10 cellular contexts compared by ENCODE assay signal in genomic region chr2:43345391-43345813, GRCh38.
DNase-seq lines count a peak whose midpoint lies in the region; ATAC-seq and TF ChIP-seq lines count a peak whose summit lies in the region.
"Had no signal": no experiment of that assay in that cellular context is flagged by ENCODE, and none has a peak within 500 bp of the region (broad histone marks: within the 10 kb centered on the region; RNA-seq: fewer than 3 reads in every experiment).

No MANE protein-coding gene starts in this region.

- peaks cover 99% of the 10 kb centered on the region for H3K4me1 ChIP-seq in left ventricle myocardium inferior

- peaks cover 61% of the 10 kb centered on the region for H3K4me1 Mint-ChIP-seq in progenitor cell of endocrine pancreas (ENCODE audit: low read depth)
- no peaks in the 10 kb centered on the region for H3K4me1 Mint-ChIP-seq in stimulated activated naive B cell treated with anti-CD40 and anti-IgM and Interleukin-4, amounts not matched to agents 10 μg/mL and 1 μg/mL and 100 μg/mL, for 72 hours

- TF ChIP-seq CTCF in VCaP (conservative IDR thresholded peaks at IDR 0.05) (no peak), left ventricle myocardium inferior (IDR thresholded peaks at IDR 0.05; ENCODE audit: borderline replicate concordance) (peak; percentile 38), progenitor cell of endocrine pancreas (IDR thresholded peaks at IDR 0.05; ENCODE audit: unreplicated experiment) (peak; percentile 16)

- peak overlapping the region; percentile 11 for H3K4me3 Mint-ChIP-seq in progenitor cell of endocrine pancreas (ENCODE audit: low read depth)
- no peak overlapping the region for H3K4me3 Mint-ChIP-seq in stimulated activated naive B cell treated with anti-CD40 and anti-IgM and Interleukin-4, amounts not matched to agents 10 μg/mL and 1 μg/mL and 100 μg/mL, for 72 hours
- H3K4me3 Mint-ChIP-seq: CD4-positive, CD25-positive, alpha-beta regulatory T cell had no signal

- H3K9me3 ChIP-seq in left ventricle myocardium inferior (replicated peaks) = no peaks in the 10 kb centered on the region
- H3K9me3 ChIP-seq: SJSA1 had no signal

- no peaks in the 10 kb centered on the region for H3K9me3 Mint-ChIP-seq in progenitor cell of endocrine pancreas (ENCODE audit: low read depth)
- no peaks in the 10 kb centered on the region for H3K9me3 Mint-ChIP-seq in stimulated activated naive B cell treated with anti-CD40 and anti-IgM and Interleukin-4, amounts not matched to agents 10 μg/mL and 1 μg/mL and 100 μg/mL, for 72 hours
- H3K9me3 Mint-ChIP-seq: CD4-positive, CD25-positive, alpha-beta regulatory T cell had no signal

- H3K4me3 ChIP-seq in left ventricle myocardium inferior = peak overlapping the region; percentile 17
- H3K4me3 ChIP-seq: SJSA1 had no signal

- intact Hi-C loops in left ventricle myocardium inferior (cut with micrococcal nuclease) = no loop called here

- H3K27me3 ChIP-seq in left ventricle myocardium inferior (ENCODE audit: low read depth) = no peaks in the 10 kb centered on the region
- H3K27me3 ChIP-seq: SJSA1 had no signal

- no peaks in the 10 kb centered on the region for H3K36me3 ChIP-seq in left ventricle myocardium inferior
- H3K36me3 ChIP-seq: SJSA1 had no signal

- H3K27ac Mint-ChIP-seq in progenitor cell of endocrine pancreas = peak overlapping the region; percentile 88
- H3K27ac Mint-ChIP-seq in stimulated activated naive B cell treated with anti-CD40 and anti-IgM and Interleukin-4, amounts not matched to agents 10 μg/mL and 1 μg/mL and 100 μg/mL, for 72 hours = no peak overlapping the region

- peaks cover 8% of the 10 kb centered on the region for H3K27me3 Mint-ChIP-seq in progenitor cell of endocrine pancreas
- no peaks in the 10 kb centered on the region for H3K27me3 Mint-ChIP-seq in stimulated activated naive B cell treated with anti-CD40 and anti-IgM and Interleukin-4, amounts not matched to agents 10 μg/mL and 1 μg/mL and 100 μg/mL, for 72 hours
- H3K27me3 Mint-ChIP-seq: CD4-positive, CD25-positive, alpha-beta regulatory T cell had no signal

- ATAC-seq in stimulated activated naive B cell treated with anti-CD40 and anti-IgM and Interleukin-4, amounts not matched to agents 10 μg/mL and 1 μg/mL and 100 μg/mL, for 72 hours (replicated peaks) = no peak

- peak; percentile 77 for DNase-seq in DMS 273 (lab: John Stamatoyannopoulos, UW; ENCODE audit: unreplicated experiment)
- DNase-seq in left ventricle myocardium inferior = peak; percentile 41
- DNase-seq in progenitor cell of endocrine pancreas (ENCODE audit: low spot score, unreplicated experiment) = no peak
- no peak for DNase-seq in NCI-H82 (lab: John Stamatoyannopoulos, UW)
- DNase-seq in activated CD8-positive, alpha-beta memory T cell treated with anti-CD3 and anti-CD28 coated beads for 24 hours = no peak
- DNase-seq in stimulated activated naive B cell treated with anti-CD40 and anti-IgM and Interleukin-4, amounts not matched to agents 10 μg/mL and 1 μg/mL and 100 μg/mL, for 72 hours = no peak
- no peak for DNase-seq in activated naive CD4-positive, alpha-beta T cell treated with Interleukin-2 at 50 U/mL for 16 hours
- DNase-seq: CD4-positive, CD25-positive, alpha-beta regulatory T cell had no signal

- H3K36me3 Mint-ChIP-seq in progenitor cell of endocrine pancreas (ENCODE audit: insufficient read depth) = peaks cover 3% of the 10 kb centered on the region
- peaks cover 30 to 46% of the 10 kb centered on the region in 2 donors for H3K36me3 Mint-ChIP-seq in stimulated activated naive B cell treated with anti-CD40 and anti-IgM and Interleukin-4, amounts not matched to agents 10 μg/mL and 1 μg/mL and 100 μg/mL, for 72 hours

- H3K27ac ChIP-seq in VCaP (peak overlapping the region; percentile 86), left ventricle myocardium inferior (replicated peaks) (peak overlapping the region; percentile 89)
- H3K27ac ChIP-seq: SJSA1 had no signal

Comparison
In these comparisons a context has a peak if more than half of its experiments do, and no peak if none do; other contexts are left out.
1. DNase-seq: peak in DMS 273 (single experiment) and left ventricle myocardium inferior (single experiment); none in progenitor cell of endocrine pancreas (single experiment), NCI-H82 (single experiment), activated CD8-positive, alpha-beta memory T cell treated with anti-CD3 and anti-CD28 coated beads for 24 hours (single experiment), stimulated activated naive B cell treated with anti-CD40 and anti-IgM and Interleukin-4, amounts not matched to agents 10 μg/mL and 1 μg/mL and 100 μg/mL, for 72 hours (single experiment) and activated naive CD4-positive, alpha-beta T cell treated with Interleukin-2 at 50 U/mL for 16 hours (single experiment).